1 cellular context compared by ENCODE assay signal in genomic region chr1:221743416-221744208, GRCh38.
TF ChIP-seq lines count a peak whose summit lies in the region.

No MANE protein-coding gene starts in this region.

TF ChIP-seq in GM12878, 131 proteins besides CTCF, POLR2A, EP300 and RAD21 (continued from another document and continues in another):
- TF ChIP-seq, protein P1, sequence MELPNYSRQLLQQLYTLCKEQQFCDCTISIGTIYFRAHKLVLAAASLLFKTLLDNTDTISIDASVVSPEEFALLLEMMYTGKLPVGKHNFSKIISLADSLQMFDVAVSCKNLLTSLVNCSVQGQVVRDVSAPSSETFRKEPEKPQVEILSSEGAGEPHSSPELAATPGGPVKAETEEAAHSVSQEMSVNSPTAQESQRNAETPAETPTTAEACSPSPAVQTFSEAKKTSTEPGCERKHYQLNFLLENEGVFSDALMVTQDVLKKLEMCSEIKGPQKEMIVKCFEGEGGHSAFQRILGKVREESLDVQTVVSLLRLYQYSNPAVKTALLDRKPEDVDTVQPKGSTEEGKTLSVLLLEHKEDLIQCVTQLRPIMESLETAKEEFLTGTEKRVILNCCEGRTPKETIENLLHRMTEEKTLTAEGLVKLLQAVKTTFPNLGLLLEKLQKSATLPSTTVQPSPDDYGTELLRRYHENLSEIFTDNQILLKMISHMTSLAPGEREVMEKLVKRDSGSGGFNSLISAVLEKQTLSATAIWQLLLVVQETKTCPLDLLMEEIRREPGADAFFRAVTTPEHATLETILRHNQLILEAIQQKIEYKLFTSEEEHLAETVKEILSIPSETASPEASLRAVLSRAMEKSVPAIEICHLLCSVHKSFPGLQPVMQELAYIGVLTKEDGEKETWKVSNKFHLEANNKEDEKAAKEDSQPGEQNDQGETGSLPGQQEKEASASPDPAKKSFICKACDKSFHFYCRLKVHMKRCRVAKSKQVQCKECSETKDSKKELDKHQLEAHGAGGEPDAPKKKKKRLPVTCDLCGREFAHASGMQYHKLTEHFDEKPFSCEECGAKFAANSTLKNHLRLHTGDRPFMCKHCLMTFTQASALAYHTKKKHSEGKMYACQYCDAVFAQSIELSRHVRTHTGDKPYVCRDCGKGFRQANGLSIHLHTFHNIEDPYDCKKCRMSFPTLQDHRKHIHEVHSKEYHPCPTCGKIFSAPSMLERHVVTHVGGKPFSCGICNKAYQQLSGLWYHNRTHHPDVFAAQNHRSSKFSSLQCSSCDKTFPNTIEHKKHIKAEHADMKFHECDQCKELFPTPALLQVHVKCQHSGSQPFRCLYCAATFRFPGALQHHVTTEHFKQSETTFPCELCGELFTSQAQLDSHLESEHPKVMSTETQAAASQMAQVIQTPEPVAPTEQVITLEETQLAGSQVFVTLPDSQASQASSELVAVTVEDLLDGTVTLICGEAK (IDR thresholded peaks at IDR 0.05; ENCODE audit: borderline replicate concordance): no peak; the same call in 1 of the 2 replicates
- no peak for TF ChIP-seq RFX5 (IDR thresholded peaks at IDR 0.05; ENCODE audit: low read depth, low read length)
- TF ChIP-seq, protein P2, sequence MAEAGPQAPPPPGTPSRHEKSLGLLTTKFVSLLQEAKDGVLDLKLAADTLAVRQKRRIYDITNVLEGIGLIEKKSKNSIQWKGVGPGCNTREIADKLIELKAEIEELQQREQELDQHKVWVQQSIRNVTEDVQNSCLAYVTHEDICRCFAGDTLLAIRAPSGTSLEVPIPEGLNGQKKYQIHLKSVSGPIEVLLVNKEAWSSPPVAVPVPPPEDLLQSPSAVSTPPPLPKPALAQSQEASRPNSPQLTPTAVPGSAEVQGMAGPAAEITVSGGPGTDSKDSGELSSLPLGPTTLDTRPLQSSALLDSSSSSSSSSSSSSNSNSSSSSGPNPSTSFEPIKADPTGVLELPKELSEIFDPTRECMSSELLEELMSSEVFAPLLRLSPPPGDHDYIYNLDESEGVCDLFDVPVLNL (IDR thresholded peaks at IDR 0.05; ENCODE audit: low read depth, low read length): no peak
- TF ChIP-seq MXI1 (IDR thresholded peaks at IDR 0.05; ENCODE audit: low read depth, low read length): no peak
- no peak for TF ChIP-seq RBBP5 (conservative IDR thresholded peaks at IDR 0.05)
- TF ChIP-seq MYB (IDR thresholded peaks at IDR 0.05; ENCODE audit: borderline replicate concordance, low read depth, low read length): no peak
- no peak for TF ChIP-seq ZNF274 (IDR thresholded peaks at IDR 0.05; ENCODE audit: insufficient read depth, insufficient read length)
- TF ChIP-seq CEBPB (IDR thresholded peaks at IDR 0.05; ENCODE audit: borderline replicate concordance in 1 of 2, low read depth in 2 of 2, low read length in 2 of 2): no peak
- no peak for TF ChIP-seq WRNIP1 (IDR thresholded peaks at IDR 0.05; ENCODE audit: borderline replicate concordance, low read depth, low read length)
- no peak for TF ChIP-seq ZSCAN29 (IDR thresholded peaks at IDR 0.05)
- no peak for TF ChIP-seq NR2C1 (IDR thresholded peaks at IDR 0.05)
- no peak for TF ChIP-seq RB1 (IDR thresholded peaks at IDR 0.05; ENCODE audit: borderline replicate concordance)
- TF ChIP-seq, protein P3, sequence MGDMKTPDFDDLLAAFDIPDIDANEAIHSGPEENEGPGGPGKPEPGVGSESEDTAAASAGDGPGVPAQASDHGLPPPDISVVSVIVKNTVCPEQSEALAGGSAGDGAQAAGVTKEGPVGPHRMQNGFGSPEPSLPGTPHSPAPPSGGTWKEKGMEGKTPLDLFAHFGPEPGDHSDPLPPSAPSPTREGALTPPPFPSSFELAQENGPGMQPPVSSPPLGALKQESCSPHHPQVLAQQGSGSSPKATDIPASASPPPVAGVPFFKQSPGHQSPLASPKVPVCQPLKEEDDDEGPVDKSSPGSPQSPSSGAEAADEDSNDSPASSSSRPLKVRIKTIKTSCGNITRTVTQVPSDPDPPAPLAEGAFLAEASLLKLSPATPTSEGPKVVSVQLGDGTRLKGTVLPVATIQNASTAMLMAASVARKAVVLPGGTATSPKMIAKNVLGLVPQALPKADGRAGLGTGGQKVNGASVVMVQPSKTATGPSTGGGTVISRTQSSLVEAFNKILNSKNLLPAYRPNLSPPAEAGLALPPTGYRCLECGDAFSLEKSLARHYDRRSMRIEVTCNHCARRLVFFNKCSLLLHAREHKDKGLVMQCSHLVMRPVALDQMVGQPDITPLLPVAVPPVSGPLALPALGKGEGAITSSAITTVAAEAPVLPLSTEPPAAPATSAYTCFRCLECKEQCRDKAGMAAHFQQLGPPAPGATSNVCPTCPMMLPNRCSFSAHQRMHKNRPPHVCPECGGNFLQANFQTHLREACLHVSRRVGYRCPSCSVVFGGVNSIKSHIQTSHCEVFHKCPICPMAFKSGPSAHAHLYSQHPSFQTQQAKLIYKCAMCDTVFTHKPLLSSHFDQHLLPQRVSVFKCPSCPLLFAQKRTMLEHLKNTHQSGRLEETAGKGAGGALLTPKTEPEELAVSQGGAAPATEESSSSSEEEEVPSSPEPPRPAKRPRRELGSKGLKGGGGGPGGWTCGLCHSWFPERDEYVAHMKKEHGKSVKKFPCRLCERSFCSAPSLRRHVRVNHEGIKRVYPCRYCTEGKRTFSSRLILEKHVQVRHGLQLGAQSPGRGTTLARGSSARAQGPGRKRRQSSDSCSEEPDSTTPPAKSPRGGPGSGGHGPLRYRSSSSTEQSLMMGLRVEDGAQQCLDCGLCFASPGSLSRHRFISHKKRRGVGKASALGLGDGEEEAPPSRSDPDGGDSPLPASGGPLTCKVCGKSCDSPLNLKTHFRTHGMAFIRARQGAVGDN (IDR thresholded peaks at IDR 0.05): peak; percentile 97
- TF ChIP-seq JUNB (IDR thresholded peaks at IDR 0.05): peak; percentile 28; the same call in 1 of the 2 replicates
- TF ChIP-seq REST (IDR thresholded peaks at IDR 0.05; ENCODE audit: low read depth, low read length): no peak
- TF ChIP-seq TCF3 (IDR thresholded peaks at IDR 0.05; ENCODE audit: borderline replicate concordance, insufficient read depth, low read depth, low read length): no peak
- no peak for TF ChIP-seq EED (IDR thresholded peaks at IDR 0.05; ENCODE audit: low read depth)
- TF ChIP-seq, protein P4, sequence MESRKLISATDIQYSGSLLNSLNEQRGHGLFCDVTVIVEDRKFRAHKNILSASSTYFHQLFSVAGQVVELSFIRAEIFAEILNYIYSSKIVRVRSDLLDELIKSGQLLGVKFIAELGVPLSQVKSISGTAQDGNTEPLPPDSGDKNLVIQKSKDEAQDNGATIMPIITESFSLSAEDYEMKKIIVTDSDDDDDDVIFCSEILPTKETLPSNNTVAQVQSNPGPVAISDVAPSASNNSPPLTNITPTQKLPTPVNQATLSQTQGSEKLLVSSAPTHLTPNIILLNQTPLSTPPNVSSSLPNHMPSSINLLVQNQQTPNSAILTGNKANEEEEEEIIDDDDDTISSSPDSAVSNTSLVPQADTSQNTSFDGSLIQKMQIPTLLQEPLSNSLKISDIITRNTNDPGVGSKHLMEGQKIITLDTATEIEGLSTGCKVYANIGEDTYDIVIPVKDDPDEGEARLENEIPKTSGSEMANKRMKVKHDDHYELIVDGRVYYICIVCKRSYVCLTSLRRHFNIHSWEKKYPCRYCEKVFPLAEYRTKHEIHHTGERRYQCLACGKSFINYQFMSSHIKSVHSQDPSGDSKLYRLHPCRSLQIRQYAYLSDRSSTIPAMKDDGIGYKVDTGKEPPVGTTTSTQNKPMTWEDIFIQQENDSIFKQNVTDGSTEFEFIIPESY (IDR thresholded peaks at IDR 0.05): no peak
- no peak; the same call in 1 of the 2 replicates for TF ChIP-seq PML (IDR thresholded peaks at IDR 0.05; ENCODE audit: low read length)
- TF ChIP-seq PBX3 (IDR thresholded peaks at IDR 0.05; ENCODE audit: insufficient replicate concordance, low read depth, low read length): no peak
- peak; percentile 32 for TF ChIP-seq SP1 (IDR thresholded peaks at IDR 0.05; ENCODE audit: low read depth, low read length)
- TF ChIP-seq IKZF1 (conservative IDR thresholded peaks at IDR 0.05): peak; percentile 81
- no peak for TF ChIP-seq GABPA (IDR thresholded peaks at IDR 0.05; ENCODE audit: low read depth)
- TF ChIP-seq SRF (IDR thresholded peaks at IDR 0.05; ENCODE audit: low read depth in 2 of 2, low read length in 2 of 2): no peak
- no peak for TF ChIP-seq FOS (IDR thresholded peaks at IDR 0.05; ENCODE audit: borderline replicate concordance, extremely low read depth, insufficient read length)
- TF ChIP-seq NR2F1 (conservative IDR thresholded peaks at IDR 0.05): peak; percentile 50; the same call in 1 of the 2 replicates
- no peak for TF ChIP-seq HDAC6 (IDR thresholded peaks at IDR 0.05; ENCODE audit: unreplicated experiment)
- TF ChIP-seq ETV6 (conservative IDR thresholded peaks at IDR 0.05 in 1 of 2, IDR thresholded peaks at IDR 0.05 in 1 of 2; ENCODE audit: borderline replicate concordance in 1 of 2, low read depth in 1 of 2): no peak
- TF ChIP-seq ZNF217 (IDR thresholded peaks at IDR 0.05): no peak; the same call in 1 of the 2 replicates
- TF ChIP-seq MEF2A (IDR thresholded peaks at IDR 0.05; ENCODE audit: insufficient read depth, low read depth, low read length): no peak
- no peak for TF ChIP-seq ELK1 (IDR thresholded peaks at IDR 0.05; ENCODE audit: low read depth, low read length)
- TF ChIP-seq GATAD2B (conservative IDR thresholded peaks at IDR 0.05; ENCODE audit: low read depth): peak; percentile 45; the same call in 1 of the 2 replicates
- TF ChIP-seq, protein P5, sequence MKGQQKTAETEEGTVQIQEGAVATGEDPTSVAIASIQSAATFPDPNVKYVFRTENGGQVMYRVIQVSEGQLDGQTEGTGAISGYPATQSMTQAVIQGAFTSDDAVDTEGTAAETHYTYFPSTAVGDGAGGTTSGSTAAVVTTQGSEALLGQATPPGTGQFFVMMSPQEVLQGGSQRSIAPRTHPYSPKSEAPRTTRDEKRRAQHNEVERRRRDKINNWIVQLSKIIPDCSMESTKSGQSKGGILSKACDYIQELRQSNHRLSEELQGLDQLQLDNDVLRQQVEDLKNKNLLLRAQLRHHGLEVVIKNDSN (IDR thresholded peaks at IDR 0.05; ENCODE audit: borderline replicate concordance, extremely low read length, insufficient read depth, low read depth, low read length): no peak
- peak; percentile 93 for TF ChIP-seq POLR2AphosphoS5 (IDR thresholded peaks at IDR 0.05; ENCODE audit: low read length)
- TF ChIP-seq, protein P6, sequence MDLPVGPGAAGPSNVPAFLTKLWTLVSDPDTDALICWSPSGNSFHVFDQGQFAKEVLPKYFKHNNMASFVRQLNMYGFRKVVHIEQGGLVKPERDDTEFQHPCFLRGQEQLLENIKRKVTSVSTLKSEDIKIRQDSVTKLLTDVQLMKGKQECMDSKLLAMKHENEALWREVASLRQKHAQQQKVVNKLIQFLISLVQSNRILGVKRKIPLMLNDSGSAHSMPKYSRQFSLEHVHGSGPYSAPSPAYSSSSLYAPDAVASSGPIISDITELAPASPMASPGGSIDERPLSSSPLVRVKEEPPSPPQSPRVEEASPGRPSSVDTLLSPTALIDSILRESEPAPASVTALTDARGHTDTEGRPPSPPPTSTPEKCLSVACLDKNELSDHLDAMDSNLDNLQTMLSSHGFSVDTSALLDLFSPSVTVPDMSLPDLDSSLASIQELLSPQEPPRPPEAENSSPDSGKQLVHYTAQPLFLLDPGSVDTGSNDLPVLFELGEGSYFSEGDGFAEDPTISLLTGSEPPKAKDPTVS (IDR thresholded peaks at IDR 0.05; ENCODE audit: low read depth, low read length): no peak
- TF ChIP-seq, protein P7, sequence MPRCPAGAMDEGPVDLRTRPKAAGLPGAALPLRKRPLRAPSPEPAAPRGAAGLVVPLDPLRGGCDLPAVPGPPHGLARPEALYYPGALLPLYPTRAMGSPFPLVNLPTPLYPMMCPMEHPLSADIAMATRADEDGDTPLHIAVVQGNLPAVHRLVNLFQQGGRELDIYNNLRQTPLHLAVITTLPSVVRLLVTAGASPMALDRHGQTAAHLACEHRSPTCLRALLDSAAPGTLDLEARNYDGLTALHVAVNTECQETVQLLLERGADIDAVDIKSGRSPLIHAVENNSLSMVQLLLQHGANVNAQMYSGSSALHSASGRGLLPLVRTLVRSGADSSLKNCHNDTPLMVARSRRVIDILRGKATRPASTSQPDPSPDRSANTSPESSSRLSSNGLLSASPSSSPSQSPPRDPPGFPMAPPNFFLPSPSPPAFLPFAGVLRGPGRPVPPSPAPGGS (IDR thresholded peaks at IDR 0.05; ENCODE audit: borderline replicate concordance, insufficient read depth, low read depth, low read length, poor library complexity, severe bottlenecking): no peak
- TF ChIP-seq SPI1 (IDR thresholded peaks at IDR 0.05; ENCODE audit: borderline replicate concordance, insufficient read depth, low read depth, low read length): no peak
- TF ChIP-seq BCL11A (IDR thresholded peaks at IDR 0.05; ENCODE audit: low read depth, low read length): peak; percentile 65
